In genomic region chr17:42010898-42011516, GRCh38 we compare ENCODE assay signal across 9 cellular contexts.
DNase-seq lines count a peak whose midpoint lies in the region; ATAC-seq and TF ChIP-seq lines count a peak whose summit lies in the region.
"Had no signal": no experiment of that assay in that cellular context is flagged by ENCODE, and none has a peak within 500 bp of the region (broad histone marks: within the 10 kb centered on the region; RNA-seq: fewer than 3 reads in every experiment).

No MANE protein-coding gene starts in this region.

- H3K4me3 ChIP-seq in Loucy (ENCODE audit: low read length, poor library complexity, severe bottlenecking) (no peak overlapping the region), cardiac fibroblast (replicated peaks in 1 of 2; ENCODE audit: low read depth in 2 of 2, low read length in 2 of 2) (no peak overlapping the region), neutrophil (ENCODE audit: low read depth in 1 of 2, low read length in 1 of 2) (no peak overlapping the region)

- H3K9me3 ChIP-seq in Loucy (ENCODE audit: insufficient read depth, low read depth, low read length) (no peaks in the 10 kb centered on the region), neutrophil (no peaks in the 10 kb centered on the region)

- H3K36me3 ChIP-seq in Loucy (ENCODE audit: insufficient read depth, low read length) (no peaks in the 10 kb centered on the region), neutrophil (no peaks in the 10 kb centered on the region)

- H3K9me2 ChIP-seq in Loucy (replicated peaks; ENCODE audit: low read depth, low read length) = no peaks in the 10 kb centered on the region

- H3K4me1 ChIP-seq in Loucy (ENCODE audit: insufficient read depth, low read length, poor library complexity, severe bottlenecking) (peaks cover 32% of the 10 kb centered on the region), neutrophil (ENCODE audit: control insufficient read depth in 1 of 2, insufficient read depth in 1 of 2, low read depth in 1 of 2, low read length in 1 of 2) (peaks cover 17 to 24% of the 10 kb centered on the region in 2 experiments)

- peak overlapping the region; percentile 48 for H3K4me2 ChIP-seq in Loucy (ENCODE audit: low read depth, low read length, poor library complexity, severe bottlenecking)

- peak overlapping the region; percentile 38 for H3K27ac ChIP-seq in neutrophil

- ATAC-seq in HG03196 (IDR thresholded peaks at IDR 0.05; ENCODE audit: unreplicated experiment) = no peak

- no peak for TF ChIP-seq CTCF in Loucy (conservative IDR thresholded peaks at IDR 0.05; ENCODE audit: low read length)
- TF ChIP-seq CTCF in cardiac fibroblast (IDR thresholded peaks at IDR 0.05; ENCODE audit: low read depth, low read length) = no peak
- no peak for TF ChIP-seq CTCF in neutrophil (IDR thresholded peaks at IDR 0.05)
- no peak for TF ChIP-seq CTCF in GM20000 (IDR thresholded peaks at IDR 0.05; ENCODE audit: extremely low read depth, missing control alignments)

- H3F3A ChIP-seq in Loucy (ENCODE audit: low read depth) = no peaks in the 10 kb centered on the region

- DNase-seq in DMS 273 (lab: John Stamatoyannopoulos, UW; ENCODE audit: unreplicated experiment) (peak; percentile 32), DMS 273 treated with DMSO at 0.1 percent for 48 hours (lab: John Stamatoyannopoulos, UW) (no peak), cardiac fibroblast (ENCODE audit: low read depth in 2 of 2) (peak; percentile 52 to 68), COR-L47 (lab: John Stamatoyannopoulos, UW) (no peak), GM20000 (ENCODE audit: low spot score) (no peak)
- DNase-seq: NCI-H2081 had no signal

- H3K9ac ChIP-seq in Loucy (ENCODE audit: low read depth, low read length, poor library complexity, severe bottlenecking) = peak overlapping the region; percentile 26

- H3K79me2 ChIP-seq in Loucy (ENCODE audit: insufficient read depth, low read length) = peaks cover 99% of the 10 kb centered on the region

- H2AFZ ChIP-seq in Loucy (ENCODE audit: low read length) = no peak overlapping the region

- H4K20me1 ChIP-seq in Loucy (ENCODE audit: insufficient read depth, low read length, poor library complexity, severe bottlenecking) = peaks cover 49% of the 10 kb centered on the region

- H3K27me3 ChIP-seq in Loucy (ENCODE audit: insufficient read depth, low read length, poor library complexity, severe bottlenecking) (no peaks in the 10 kb centered on the region), neutrophil (no peaks in the 10 kb centered on the region)

Comparison
In these comparisons a context has a peak if more than half of its experiments do, and no peak if none do; other contexts are left out.
1. DNase-seq: peak in DMS 273 (single experiment) and cardiac fibroblast (2 of 2); none in DMS 273 treated with DMSO at 0.1 percent for 48 hours (single experiment), COR-L47 (single experiment) and GM20000 (single experiment).